37 cellular contexts compared by ENCODE assay signal in genomic region chr9:25177858-25178257, GRCh38.
"Had no signal": no experiment of that assay in that cellular context is flagged by ENCODE, and none has a peak within 500 bp of the region (broad histone marks: within the 10 kb centered on the region; RNA-seq: fewer than 3 reads in every experiment).

No MANE protein-coding gene starts in this region.

- H3K9me3 ChIP-seq: ascending aorta, SJSA1 had no signal

- H3K9ac ChIP-seq: SK-N-SH had no signal

- FAIRE-seq: TTC549 had no signal

- H3K4me1 ChIP-seq: ascending aorta, Peyer's patch, SJSA1 had no signal

- DNase-seq: activated CD4-positive, alpha-beta memory T cell treated with anti-CD3 and anti-CD28 coated beads, Interleukin-2, amount 10 ng/mL, durations not matched to agents 7 days and 5 days; activated CD4-positive, alpha-beta T cell treated with anti-CD3 and anti-CD28 coated beads for 1 hour; activated CD4-positive, alpha-beta T cell treated with anti-CD3 and anti-CD28 coated beads for 48 hours; activated CD4-positive, CD25-positive, alpha-beta regulatory T cell; activated CD8-positive, alpha-beta memory T cell treated with anti-CD3 and anti-CD28 coated beads for 24 hours; activated CD8-positive, alpha-beta memory T cell treated with anti-CD3 and anti-CD28 coated beads, Interleukin-2, amount 10 ng/mL, durations not matched to agents 7 days and 5 days; activated CD8-positive, alpha-beta memory T cell treated with anti-CD3 and anti-CD28 coated beads, Interleukin-2, amount 50 U/mL, for 48 hours; activated effector memory CD4-positive, alpha-beta T cell treated with anti-CD3 and anti-CD28 coated beads, Interleukin-2, amount 50 U/mL, for 16 hours; activated naive CD4-positive, alpha-beta T cell; activated naive CD4-positive, alpha-beta T cell treated with anti-CD3 and anti-CD28 coated beads, Interleukin-2, amount 50 U/mL, for 16 hours; activated naive CD8-positive, alpha-beta T cell treated with anti-CD3 and anti-CD28 coated beads, Interleukin-2, amount 10 ng/mL, durations not matched to agents 7 days and 5 days; activated T-cell treated with anti-CD3 and anti-CD28 coated beads, Interleukin-2, amount 50 U/mL, for 48 hours; amygdala; Kasumi-1; KG1; MM.1S; NCI-H1092 treated with DMSO at 0.1 percent for 48 hours; NCI-H1417; NCI-H146; NCI-H187; NCI-H2029 treated with DMSO at 0.1 percent for 48 hours; NCI-H2107; NCI-H2171; NCI-H510A; NCI-H69; NK-92 treated with Interleukin-12 subunit alpha and Interleukin-12 subunit beta, amount 100 ng/mL, for 24 hours; PC-3; Peyer's patch; RPMI8226; SHP77 treated with DMSO at 0.1 percent for 48 hours; SK-N-SH had no signal

- H3K4me1 Mint-ChIP-seq: activated CD4-positive, alpha-beta memory T cell treated with anti-CD3 and anti-CD28 coated beads, Interleukin-2, amount 10 ng/mL, durations not matched to agents 7 days and 5 days; activated CD8-positive, alpha-beta memory T cell treated with anti-CD3 and anti-CD28 coated beads, Interleukin-2, amount 10 ng/mL, durations not matched to agents 7 days and 5 days; activated naive CD8-positive, alpha-beta T cell treated with anti-CD3 and anti-CD28 coated beads, Interleukin-2, amount 10 ng/mL, durations not matched to agents 7 days and 5 days; activated T-helper 17 cell treated with anti-CD3 and anti-CD28 coated beads, Interleukin-2, amount 50 U/mL, for 72 hours had no signal

- H3K4me3 ChIP-seq: ascending aorta, Peyer's patch, SJSA1 had no signal

- H3K4me3 Mint-ChIP-seq: activated CD4-positive, alpha-beta memory T cell treated with anti-CD3 and anti-CD28 coated beads, Interleukin-2, amount 10 ng/mL, durations not matched to agents 7 days and 5 days; activated CD8-positive, alpha-beta memory T cell treated with anti-CD3 and anti-CD28 coated beads, Interleukin-2, amount 10 ng/mL, durations not matched to agents 7 days and 5 days; activated naive CD8-positive, alpha-beta T cell treated with anti-CD3 and anti-CD28 coated beads, Interleukin-2, amount 10 ng/mL, durations not matched to agents 7 days and 5 days; activated T-helper 17 cell treated with anti-CD3 and anti-CD28 coated beads, Interleukin-2, amount 50 U/mL, for 72 hours; T-helper 1 cell treated with Interleukin-12 subunit alpha and Interleukin-12 subunit beta and Interleukin-4 antibody, amounts not matched to agents 30 μg/mL and 1 μg/mL, for 36 hours; T-helper 2 cell treated with Interferon-gamma antibody and Interleukin-4, amounts not matched to agents 5 μg/mL and 100 μg/mL, for 36 hours had no signal

- H3K27ac ChIP-seq: ascending aorta, Peyer's patch, SJSA1 had no signal

- H3K36me3 Mint-ChIP-seq: activated CD8-positive, alpha-beta memory T cell treated with anti-CD3 and anti-CD28 coated beads, Interleukin-2, amount 10 ng/mL, durations not matched to agents 7 days and 5 days; activated naive CD8-positive, alpha-beta T cell treated with anti-CD3 and anti-CD28 coated beads, Interleukin-2, amount 10 ng/mL, durations not matched to agents 7 days and 5 days had no signal

- ATAC-seq: activated CD8-positive, alpha-beta memory T cell treated with anti-CD3 and anti-CD28 coated beads, Interleukin-2, amount 10 ng/mL, durations not matched to agents 7 days and 5 days; activated T-helper 17 cell treated with anti-CD3 and anti-CD28 coated beads, Interleukin-2, amount 50 U/mL, for 72 hours; PC-3 had no signal

- H3K27ac Mint-ChIP-seq: activated CD4-positive, alpha-beta memory T cell treated with anti-CD3 and anti-CD28 coated beads, Interleukin-2, amount 10 ng/mL, durations not matched to agents 7 days and 5 days; activated CD8-positive, alpha-beta memory T cell treated with anti-CD3 and anti-CD28 coated beads, Interleukin-2, amount 10 ng/mL, durations not matched to agents 7 days and 5 days; activated naive CD8-positive, alpha-beta T cell treated with anti-CD3 and anti-CD28 coated beads, Interleukin-2, amount 10 ng/mL, durations not matched to agents 7 days and 5 days; activated T-helper 17 cell treated with anti-CD3 and anti-CD28 coated beads, Interleukin-2, amount 50 U/mL, for 72 hours; T-helper 1 cell treated with Interleukin-12 subunit alpha and Interleukin-12 subunit beta and Interleukin-4 antibody, amounts not matched to agents 30 μg/mL and 1 μg/mL, for 36 hours; T-helper 2 cell treated with Interferon-gamma antibody and Interleukin-4, amounts not matched to agents 5 μg/mL and 100 μg/mL, for 36 hours had no signal

- H3K27me3 ChIP-seq: ascending aorta, Peyer's patch, SJSA1 had no signal

- H3K4me2 ChIP-seq: SK-N-SH had no signal

- H3K27me3 Mint-ChIP-seq: activated CD4-positive, alpha-beta memory T cell treated with anti-CD3 and anti-CD28 coated beads, Interleukin-2, amount 10 ng/mL, durations not matched to agents 7 days and 5 days; activated CD8-positive, alpha-beta memory T cell treated with anti-CD3 and anti-CD28 coated beads, Interleukin-2, amount 10 ng/mL, durations not matched to agents 7 days and 5 days; activated naive CD8-positive, alpha-beta T cell treated with anti-CD3 and anti-CD28 coated beads, Interleukin-2, amount 10 ng/mL, durations not matched to agents 7 days and 5 days; activated T-helper 17 cell treated with anti-CD3 and anti-CD28 coated beads, Interleukin-2, amount 50 U/mL, for 72 hours had no signal

- H3K36me3 ChIP-seq: ascending aorta, Peyer's patch, SJSA1 had no signal
